Comparison of ENCODE assay signal across 16 cellular contexts in genomic region chr16:12294471-12294870, GRCh38.
DNase-seq lines count a peak whose midpoint lies in the region; ATAC-seq, FAIRE-seq and TF ChIP-seq lines count a peak whose summit lies in the region.
"Had no signal": no experiment of that assay in that cellular context is flagged by ENCODE, and none has a peak within 500 bp of the region (broad histone marks: within the 10 kb centered on the region; RNA-seq: fewer than 3 reads in every experiment).

No MANE protein-coding gene starts in this region.

- FAIRE-seq in GM12891 (lab: Jason Lieb, UNC) = no peak

- H3K4me3 Mint-ChIP-seq in endodermal cell (no peak overlapping the region), neural progenitor cell (no peak overlapping the region)
- H3K4me3 Mint-ChIP-seq: CD4-positive, CD25-positive, alpha-beta regulatory T cell; H9 had no signal

- no peaks in the 10 kb centered on the region for H3F3A ChIP-seq in OCI-LY1 (ENCODE audit: insufficient read depth, low read length)
- H3F3A ChIP-seq in neural progenitor cell (ENCODE audit: low read depth) = no peaks in the 10 kb centered on the region

- 79 to 86% methylated on average over 4 to 6 of the region's 6 CpGs for WGBS in endodermal cell (ENCODE audit: insufficient coverage in 1 of 2, insufficient read length in 1 of 2), 2 experiments

- H3K27ac Mint-ChIP-seq in endodermal cell = peak overlapping the region; percentile 33
- peak overlapping the region; percentile 26 for H3K27ac Mint-ChIP-seq in neural progenitor cell
- H3K27ac Mint-ChIP-seq: CD4-positive, CD25-positive, alpha-beta regulatory T cell had no signal

- H2AFZ ChIP-seq in OCI-LY1 (ENCODE audit: low read length) (no peak overlapping the region), neural progenitor cell (replicated peaks) (no peak overlapping the region)

- H3K36me3 Mint-ChIP-seq in endodermal cell (ENCODE audit: low read depth) = no peaks in the 10 kb centered on the region
- no peaks in the 10 kb centered on the region for H3K36me3 Mint-ChIP-seq in neural progenitor cell

- H3K27me3 Mint-ChIP-seq in endodermal cell (ENCODE audit: insufficient read depth) (no peaks in the 10 kb centered on the region), neural progenitor cell (ENCODE audit: insufficient read depth, low read depth) (no peaks in the 10 kb centered on the region)
- H3K27me3 Mint-ChIP-seq: CD4-positive, CD25-positive, alpha-beta regulatory T cell had no signal

- H3K36me3 ChIP-seq in OCI-LY1 (ENCODE audit: insufficient read depth, low read length) = peaks cover 43% of the 10 kb centered on the region
- H3K36me3 ChIP-seq in endodermal cell (ENCODE audit: control insufficient read depth, insufficient read depth, low read length) = no peaks in the 10 kb centered on the region
- no peaks in the 10 kb centered on the region for H3K36me3 ChIP-seq in neural progenitor cell

- peak overlapping the region; percentile 46; the same call in 1 of the 2 replicates for H3K4me2 ChIP-seq in OCI-LY1 (ENCODE audit: low read length)
- no peak overlapping the region for H3K4me2 ChIP-seq in neural progenitor cell

- no peak overlapping the region for H3K4me3 ChIP-seq in OCI-LY1 (ENCODE audit: low read depth, low read length, poor library complexity, severe bottlenecking)
- H3K4me3 ChIP-seq in endodermal cell (ENCODE audit: low read length) = no peak overlapping the region
- no peak overlapping the region for H3K4me3 ChIP-seq in neural progenitor cell
- H3K4me3 ChIP-seq: BLaER1 treated with 17β-estradiol and CSF1 and Interleukin-3, amounts not matched to agents 10 nM and 100 nM had no signal

- no peak for TF ChIP-seq POLR2A in GM12891 (IDR thresholded peaks at IDR 0.05; ENCODE audit: low read depth, low read length)

- H4K20me1 ChIP-seq in OCI-LY1 (ENCODE audit: insufficient read depth, low read length) (no peaks in the 10 kb centered on the region), neural progenitor cell (ENCODE audit: low read depth) (no peaks in the 10 kb centered on the region)

- H3K27ac ChIP-seq in OCI-LY1 (ENCODE audit: low read depth, low read length, poor library complexity, severe bottlenecking) (peak overlapping the region; percentile 94), endodermal cell (ENCODE audit: low read depth, low read length) (no peak overlapping the region), neural progenitor cell (no peak overlapping the region)
- H3K27ac ChIP-seq: BLaER1 treated with 17β-estradiol and CSF1 and Interleukin-3, amounts not matched to agents 10 nM and 100 nM; HL-60 had no signal

- H3K27me3 ChIP-seq in OCI-LY1 (ENCODE audit: insufficient read depth, low read length) = no peaks in the 10 kb centered on the region
- H3K27me3 ChIP-seq in endodermal cell (ENCODE audit: control insufficient read depth, insufficient read depth, low read length, poor library complexity, severe bottlenecking) = no peaks in the 10 kb centered on the region
- H3K27me3 ChIP-seq in neural progenitor cell = no peaks in the 10 kb centered on the region
- H3K27me3 ChIP-seq: BLaER1 treated with 17β-estradiol and CSF1 and Interleukin-3, amounts not matched to agents 10 nM and 100 nM had no signal

- no peaks in the 10 kb centered on the region for H3K9me2 ChIP-seq in OCI-LY1 (ENCODE audit: low read depth, low read length)

- no peaks in the 10 kb centered on the region for H3K79me2 ChIP-seq in OCI-LY1 (ENCODE audit: insufficient read depth, low read length)
- H3K79me2 ChIP-seq in neural progenitor cell (ENCODE audit: low read depth) = no peaks in the 10 kb centered on the region

- ATAC-seq in GM18519 (IDR thresholded peaks at IDR 0.05; ENCODE audit: low FRiP score, unreplicated experiment) (no peak), HG02885 (IDR thresholded peaks at IDR 0.05; ENCODE audit: poor library complexity, unreplicated experiment) (no peak)

- H3K4me1 ChIP-seq in OCI-LY1 (ENCODE audit: insufficient read depth, low read length, severe bottlenecking) (peaks cover 98% of the 10 kb centered on the region), endodermal cell (ENCODE audit: control insufficient read depth, insufficient read depth, low read length) (peaks cover 15% of the 10 kb centered on the region), neural progenitor cell (no peaks in the 10 kb centered on the region)

- DNase-seq in GM12891 (ENCODE audit: insufficient read length, low spot score) (no peak), endodermal cell (peak; percentile 81), neural progenitor cell (ENCODE audit: low spot score) (no peak), HT-29 (ENCODE audit: low spot score) (no peak)
- DNase-seq in stimulated activated naive CD4-positive, alpha-beta T cell (lab: John Stamatoyannopoulos, UW) = no peak
- DNase-seq: ACHN; CD4-positive, CD25-positive, alpha-beta regulatory T cell; DMS 273 treated with DMSO at 0.1 percent for 48 hours; GOT3; H9; IMR-90 had no signal

- H3K9ac ChIP-seq in OCI-LY1 (ENCODE audit: low read length) = peak overlapping the region; percentile 63; the same call in 1 of the 2 replicates
- H3K9ac ChIP-seq in endodermal cell (ENCODE audit: extremely low read depth, low read length, poor library complexity, severe bottlenecking) = no peak overlapping the region
- H3K9ac ChIP-seq in neural progenitor cell = no peak overlapping the region
- H3K9ac ChIP-seq: BLaER1 treated with 17β-estradiol and CSF1 and Interleukin-3, amounts not matched to agents 10 nM and 100 nM had no signal

- H3K9me3 ChIP-seq in OCI-LY1 (ENCODE audit: low read length) (no peaks in the 10 kb centered on the region), endodermal cell (ENCODE audit: control insufficient read depth, low read length) (no peaks in the 10 kb centered on the region), neural progenitor cell (ENCODE audit: low read depth) (no peaks in the 10 kb centered on the region)

- TF ChIP-seq CTCF in OCI-LY1 (IDR thresholded peaks at IDR 0.05; ENCODE audit: low read length) (no peak), endodermal cell (conservative IDR thresholded peaks at IDR 0.05) (no peak), neural progenitor cell (IDR thresholded peaks at IDR 0.05) (no peak)

- no peaks in the 10 kb centered on the region for H3K9me3 Mint-ChIP-seq in endodermal cell
- H3K9me3 Mint-ChIP-seq in neural progenitor cell = no peaks in the 10 kb centered on the region
- H3K9me3 Mint-ChIP-seq: H9 had no signal

- H3K4me1 Mint-ChIP-seq in endodermal cell (peaks cover 31% of the 10 kb centered on the region), neural progenitor cell (peaks cover 10% of the 10 kb centered on the region)

TF ChIP-seq in GM12891, 5 proteins besides CTCF, POLR2A, EP300 and RAD21:
- 0 out of 2 replicates have a peak, but pooled peaks have one; percentile 5 for TF ChIP-seq SPI1 (IDR thresholded peaks at IDR 0.05; ENCODE audit: low read depth, low read length)
- no peak for TF ChIP-seq POU2F2 (IDR thresholded peaks at IDR 0.05; ENCODE audit: low read depth, low read length)
